In genomic region chr18:23207191-23207955, GRCh38 we compare ENCODE assay signal across 9 cellular contexts.
A peak's percentile ranks its signal among the peaks of the same experiment; 100 is the strongest.
DNase-seq lines count a peak whose midpoint lies in the region; ATAC-seq, FAIRE-seq and TF ChIP-seq lines count a peak whose summit lies in the region.
"Had no signal": no experiment of that assay in that cellular context is flagged by ENCODE, and none has a peak within 500 bp of the region (broad histone marks: within the 10 kb centered on the region; RNA-seq: fewer than 3 reads in every experiment).

No MANE protein-coding gene starts in this region.

- H3K27me3 Mint-ChIP-seq in endodermal cell (ENCODE audit: insufficient read depth) = no peaks in the 10 kb centered on the region
- H3K27me3 Mint-ChIP-seq in activated CD4-positive, alpha-beta memory T cell treated with anti-CD3 and anti-CD28 coated beads, Interleukin-2, amount 10 ng/mL, durations not matched to agents 7 days and 5 days = peaks cover 10% of the 10 kb centered on the region

- POLR2A ChIA-PET in activated CD4-positive, alpha-beta memory T cell treated with anti-CD3 and anti-CD28 coated beads, Interleukin-2, amount 10 ng/mL, durations not matched to agents 7 days and 5 days (lab: Charles Lee) = no interaction called here

- H3K36me3 Mint-ChIP-seq in endodermal cell (ENCODE audit: low read depth) = peaks cover 51% of the 10 kb centered on the region
- no peaks in the 10 kb centered on the region for H3K36me3 Mint-ChIP-seq in activated CD4-positive, alpha-beta memory T cell treated with anti-CD3 and anti-CD28 coated beads, Interleukin-2, amount 10 ng/mL, durations not matched to agents 7 days and 5 days (ENCODE audit: low read depth)

- WGBS in endodermal cell (ENCODE audit: insufficient coverage in 1 of 2, insufficient read length in 1 of 2), 2 experiments = 89 to 91% methylated on average over 8 to 9 of the region's 9 CpGs
- WGBS in small intestine, 3 donors = 68 to 81% (median 74%) methylated on average over 9 of the region's 9 CpGs

- FAIRE-seq in small intestine (lab: Jason Lieb, UNC) = no peak

- TF ChIP-seq CTCF in NB4 (IDR thresholded peaks at IDR 0.05; ENCODE audit: low read depth, low read length) (peak; percentile 38), endodermal cell (conservative IDR thresholded peaks at IDR 0.05) (peak; percentile 83)

- CTCF ChIA-PET in activated CD4-positive, alpha-beta memory T cell treated with anti-CD3 and anti-CD28 coated beads, Interleukin-2, amount 10 ng/mL, durations not matched to agents 7 days and 5 days (lab: Charles Lee) = no interaction called here

- H3K4me3 ChIP-seq in NB4 (ENCODE audit: low read depth, low read length) (no peak overlapping the region), endodermal cell (ENCODE audit: low read length) (no peak overlapping the region), small intestine (ENCODE audit: low read depth in 1 of 2, low read length in 2 of 2) (no peak overlapping the region)

- H3K36me3 ChIP-seq in endodermal cell (ENCODE audit: control insufficient read depth, insufficient read depth, low read length) (no peaks in the 10 kb centered on the region), small intestine (ENCODE audit: control insufficient read depth in 2 of 2, insufficient read depth in 2 of 2, low read length in 2 of 2) (no peaks in the 10 kb centered on the region)

- peaks cover 9% of the 10 kb centered on the region for H3K9me3 ChIP-seq in endodermal cell (ENCODE audit: control insufficient read depth, low read length)
- H3K9me3 ChIP-seq in small intestine (ENCODE audit: control insufficient read depth, low read depth) = no peaks in the 10 kb centered on the region

- no peak overlapping the region for H3K4me3 Mint-ChIP-seq in endodermal cell
- no peak overlapping the region for H3K4me3 Mint-ChIP-seq in activated CD4-positive, alpha-beta memory T cell treated with anti-CD3 and anti-CD28 coated beads, Interleukin-2, amount 10 ng/mL, durations not matched to agents 7 days and 5 days
- H3K4me3 Mint-ChIP-seq: activated T-cell treated with anti-CD3 and anti-CD28 coated beads, Interleukin-2, amount 50 U/mL, for 72 hours had no signal

- no peak overlapping the region for H3K9ac ChIP-seq in endodermal cell (ENCODE audit: extremely low read depth, low read length, poor library complexity, severe bottlenecking)

- H3K27ac Mint-ChIP-seq in endodermal cell = no peak overlapping the region
- H3K27ac Mint-ChIP-seq in activated CD4-positive, alpha-beta memory T cell treated with anti-CD3 and anti-CD28 coated beads, Interleukin-2, amount 10 ng/mL, durations not matched to agents 7 days and 5 days = no peak overlapping the region
- H3K27ac Mint-ChIP-seq: activated T-cell treated with anti-CD3 and anti-CD28 coated beads, Interleukin-2, amount 50 U/mL, for 72 hours had no signal

- ATAC-seq in HG03521 (IDR thresholded peaks at IDR 0.05; ENCODE audit: unreplicated experiment) = no peak
- ATAC-seq: activated T-cell treated with anti-CD3 and anti-CD28 coated beads, Interleukin-2, amount 50 U/mL, for 72 hours had no signal

- H3K9me3 Mint-ChIP-seq in endodermal cell = peaks cover 6% of the 10 kb centered on the region
- peaks cover 2% of the 10 kb centered on the region for H3K9me3 Mint-ChIP-seq in activated CD4-positive, alpha-beta memory T cell treated with anti-CD3 and anti-CD28 coated beads, Interleukin-2, amount 10 ng/mL, durations not matched to agents 7 days and 5 days

- DNase-seq in NK-92 treated with Interleukin-12 subunit alpha and Interleukin-12 subunit beta, amount 100 ng/mL, for 24 hours (lab: John Stamatoyannopoulos, UW) = peak; percentile 2
- DNase-seq in NK-92 (lab: John Stamatoyannopoulos, UW; ENCODE audit: unreplicated experiment) = no peak
- peak; percentile 43 for DNase-seq in NB4 (ENCODE audit: low read depth)
- DNase-seq in endodermal cell = peak; percentile 65
- peak; percentile 63 for DNase-seq in small intestine
- DNase-seq in activated CD4-positive, alpha-beta memory T cell treated with anti-CD3 and anti-CD28 coated beads, Interleukin-2, amount 10 ng/mL, durations not matched to agents 7 days and 5 days = no peak
- DNase-seq in DMS153 (lab: John Stamatoyannopoulos, UW) = no peak

- peaks cover 2% of the 10 kb centered on the region for H3K4me1 Mint-ChIP-seq in endodermal cell
- H3K4me1 Mint-ChIP-seq in activated CD4-positive, alpha-beta memory T cell treated with anti-CD3 and anti-CD28 coated beads, Interleukin-2, amount 10 ng/mL, durations not matched to agents 7 days and 5 days = peaks cover 2% of the 10 kb centered on the region

- no peak for TF ChIP-seq POLR2A in NB4 (IDR thresholded peaks at IDR 0.05; ENCODE audit: extremely low read depth, insufficient read length)

- H3K27ac ChIP-seq in endodermal cell (ENCODE audit: low read depth, low read length) (no peak overlapping the region), small intestine (ENCODE audit: low read depth in 1 of 2, low read length in 1 of 2) (no peak overlapping the region)

- no peaks in the 10 kb centered on the region for H3K27me3 ChIP-seq in endodermal cell (ENCODE audit: control insufficient read depth, insufficient read depth, low read length, poor library complexity, severe bottlenecking)
- H3K27me3 ChIP-seq in small intestine (ENCODE audit: control insufficient read depth in 2 of 2, insufficient read depth in 2 of 2, low read length in 2 of 2) = no peaks in the 10 kb centered on the region

- H3K4me1 ChIP-seq in endodermal cell (ENCODE audit: control insufficient read depth, insufficient read depth, low read length) (no peaks in the 10 kb centered on the region), small intestine (ENCODE audit: control insufficient read depth in 2 of 2, insufficient read depth in 1 of 2, low read depth in 1 of 2, low read length in 1 of 2) (no peaks in the 10 kb centered on the region)

Comparison
In these comparisons a context has a peak if more than half of its experiments do, and no peak if none do; other contexts are left out.
1. DNase-seq: peak in NK-92 treated with Interleukin-12 subunit alpha and Interleukin-12 subunit beta, amount 100 ng/mL, for 24 hours (single experiment), NB4 (single experiment), endodermal cell (single experiment) and small intestine (single experiment); none in NK-92 (single experiment), activated CD4-positive, alpha-beta memory T cell treated with anti-CD3 and anti-CD28 coated beads, Interleukin-2, amount 10 ng/mL, durations not matched to agents 7 days and 5 days (single experiment) and DMS153 (single experiment).